ENCODE assay signal across 2 cellular contexts in the genomic region with DNA sequence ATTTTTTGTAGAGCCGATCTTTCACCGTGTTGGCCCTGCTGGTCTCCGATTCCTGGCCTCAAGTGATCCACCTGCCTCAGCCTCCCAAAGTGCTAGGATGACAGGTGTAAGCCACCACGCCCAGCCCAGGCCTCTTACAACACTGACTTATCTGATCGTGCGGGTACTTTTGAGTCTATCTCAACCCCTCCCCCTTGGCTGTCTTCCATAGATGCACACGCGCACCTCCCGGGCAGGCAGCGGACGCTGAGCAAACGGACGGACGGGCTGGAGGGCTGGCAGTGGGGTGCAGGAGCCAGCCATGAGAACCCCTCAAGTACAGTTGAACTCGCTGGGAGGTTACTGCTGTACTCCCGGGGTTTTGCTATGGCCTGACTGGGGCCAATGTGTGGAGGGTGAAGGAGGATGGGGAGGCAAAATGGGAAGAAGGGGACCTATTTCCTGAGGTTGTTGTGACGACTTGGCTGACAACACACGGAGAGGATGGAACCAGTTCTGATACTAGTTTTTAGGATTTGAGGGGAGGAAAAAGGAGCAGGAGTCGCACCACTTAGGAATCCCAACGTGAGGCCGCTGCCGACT.
A peak's percentile ranks its signal among the peaks of the same experiment; 100 is the strongest.
TF ChIP-seq lines count a peak whose summit lies in the region.

No MANE protein-coding gene starts in this region.

TF ChIP-seq in GM23338, 12 proteins besides CTCF, POLR2A, EP300 and RAD21 (continued from another document and continues in another):
- no peak for TF ChIP-seq ETS1 (IDR thresholded peaks at IDR 0.05)
- no peak for TF ChIP-seq ZNF331 (CRISPR knock-in tag; IDR thresholded peaks at IDR 0.05; ENCODE audit: low read depth)
- no peak for TF ChIP-seq STAT1 (IDR thresholded peaks at IDR 0.05; ENCODE audit: unreplicated experiment)
- no peak for TF ChIP-seq JUNB (IDR thresholded peaks at IDR 0.05; ENCODE audit: unreplicated experiment)
- TF ChIP-seq EZH2phosphoT487 (IDR thresholded peaks at IDR 0.05; ENCODE audit: unreplicated experiment) = no peak
- TF ChIP-seq, protein P1, sequence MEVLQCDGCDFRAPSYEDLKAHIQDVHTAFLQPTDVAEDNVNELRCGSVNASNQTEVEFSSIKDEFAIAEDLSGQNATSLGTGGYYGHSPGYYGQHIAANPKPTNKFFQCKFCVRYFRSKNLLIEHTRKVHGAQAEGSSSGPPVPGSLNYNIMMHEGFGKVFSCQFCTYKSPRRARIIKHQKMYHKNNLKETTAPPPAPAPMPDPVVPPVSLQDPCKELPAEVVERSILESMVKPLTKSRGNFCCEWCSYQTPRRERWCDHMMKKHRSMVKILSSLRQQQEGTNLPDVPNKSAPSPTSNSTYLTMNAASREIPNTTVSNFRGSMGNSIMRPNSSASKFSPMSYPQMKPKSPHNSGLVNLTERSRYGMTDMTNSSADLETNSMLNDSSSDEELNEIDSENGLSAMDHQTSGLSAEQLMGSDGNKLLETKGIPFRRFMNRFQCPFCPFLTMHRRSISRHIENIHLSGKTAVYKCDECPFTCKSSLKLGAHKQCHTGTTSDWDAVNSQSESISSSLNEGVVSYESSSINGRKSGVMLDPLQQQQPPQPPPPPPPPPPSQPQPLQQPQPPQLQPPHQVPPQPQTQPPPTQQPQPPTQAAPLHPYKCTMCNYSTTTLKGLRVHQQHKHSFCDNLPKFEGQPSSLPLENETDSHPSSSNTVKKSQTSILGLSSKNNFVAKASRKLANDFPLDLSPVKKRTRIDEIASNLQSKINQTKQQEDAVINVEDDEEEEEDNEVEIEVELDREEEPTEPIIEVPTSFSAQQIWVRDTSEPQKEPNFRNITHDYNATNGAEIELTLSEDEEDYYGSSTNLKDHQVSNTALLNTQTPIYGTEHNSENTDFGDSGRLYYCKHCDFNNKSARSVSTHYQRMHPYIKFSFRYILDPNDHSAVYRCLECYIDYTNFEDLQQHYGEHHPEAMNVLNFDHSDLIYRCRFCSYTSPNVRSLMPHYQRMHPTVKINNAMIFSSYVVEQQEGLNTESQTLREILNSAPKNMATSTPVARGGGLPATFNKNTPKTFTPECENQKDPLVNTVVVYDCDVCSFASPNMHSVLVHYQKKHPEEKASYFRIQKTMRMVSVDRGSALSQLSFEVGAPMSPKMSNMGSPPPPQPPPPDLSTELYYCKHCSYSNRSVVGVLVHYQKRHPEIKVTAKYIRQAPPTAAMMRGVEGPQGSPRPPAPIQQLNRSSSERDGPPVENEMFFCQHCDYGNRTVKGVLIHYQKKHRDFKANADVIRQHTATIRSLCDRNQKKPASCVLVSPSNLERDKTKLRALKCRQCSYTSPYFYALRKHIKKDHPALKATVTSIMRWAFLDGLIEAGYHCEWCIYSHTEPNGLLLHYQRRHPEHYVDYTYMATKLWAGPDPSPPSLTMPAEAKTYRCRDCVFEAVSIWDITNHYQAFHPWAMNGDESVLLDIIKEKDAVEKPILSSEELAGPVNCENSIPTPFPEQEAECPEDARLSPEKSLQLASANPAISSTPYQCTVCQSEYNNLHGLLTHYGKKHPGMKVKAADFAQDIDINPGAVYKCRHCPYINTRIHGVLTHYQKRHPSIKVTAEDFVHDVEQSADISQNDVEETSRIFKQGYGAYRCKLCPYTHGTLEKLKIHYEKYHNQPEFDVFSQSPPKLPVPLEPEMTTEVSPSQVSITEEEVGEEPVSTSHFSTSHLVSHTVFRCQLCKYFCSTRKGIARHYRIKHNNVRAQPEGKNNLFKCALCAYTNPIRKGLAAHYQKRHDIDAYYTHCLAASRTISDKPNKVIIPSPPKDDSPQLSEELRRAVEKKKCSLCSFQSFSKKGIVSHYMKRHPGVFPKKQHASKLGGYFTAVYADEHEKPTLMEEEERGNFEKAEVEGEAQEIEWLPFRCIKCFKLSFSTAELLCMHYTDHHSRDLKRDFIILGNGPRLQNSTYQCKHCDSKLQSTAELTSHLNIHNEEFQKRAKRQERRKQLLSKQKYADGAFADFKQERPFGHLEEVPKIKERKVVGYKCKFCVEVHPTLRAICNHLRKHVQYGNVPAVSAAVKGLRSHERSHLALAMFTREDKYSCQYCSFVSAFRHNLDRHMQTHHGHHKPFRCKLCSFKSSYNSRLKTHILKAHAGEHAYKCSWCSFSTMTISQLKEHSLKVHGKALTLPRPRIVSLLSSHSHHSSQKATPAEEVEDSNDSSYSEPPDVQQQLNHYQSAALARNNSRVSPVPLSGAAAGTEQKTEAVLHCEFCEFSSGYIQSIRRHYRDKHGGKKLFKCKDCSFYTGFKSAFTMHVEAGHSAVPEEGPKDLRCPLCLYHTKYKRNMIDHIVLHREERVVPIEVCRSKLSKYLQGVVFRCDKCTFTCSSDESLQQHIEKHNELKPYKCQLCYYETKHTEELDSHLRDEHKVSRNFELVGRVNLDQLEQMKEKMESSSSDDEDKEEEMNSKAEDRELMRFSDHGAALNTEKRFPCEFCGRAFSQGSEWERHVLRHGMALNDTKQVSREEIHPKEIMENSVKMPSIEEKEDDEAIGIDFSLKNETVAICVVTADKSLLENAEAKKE (CRISPR knock-in tag; IDR thresholded peaks at IDR 0.05) = no peak
- no peak for TF ChIP-seq CREB1 (CRISPR knock-in tag; IDR thresholded peaks at IDR 0.05; ENCODE audit: low read depth)
- TF ChIP-seq ZNF114 (CRISPR knock-in tag; IDR thresholded peaks at IDR 0.05) = no peak
- TF ChIP-seq EZH2 (IDR thresholded peaks at IDR 0.05; ENCODE audit: low read depth, unreplicated experiment) = no peak

TF ChIP-seq in HepG2, 621 proteins besides CTCF, POLR2A, EP300 and RAD21 (continued from another document and continues in another):
- TF ChIP-seq ZBTB40 (IDR thresholded peaks at IDR 0.05) (no peak), ZBTB40 (CRISPR knock-in tag; IDR thresholded peaks at IDR 0.05) (no peak), THRA (CRISPR knock-in tag; IDR thresholded peaks at IDR 0.05; ENCODE audit: borderline replicate concordance) (no peak), MED1 (CRISPR knock-in tag; IDR thresholded peaks at IDR 0.05) (no peak), KDM3A (CRISPR knock-in tag; IDR thresholded peaks at IDR 0.05; ENCODE audit: low read depth) (0 out of 2 replicates have a peak, but pooled peaks have one; percentile 15), ZNF713 (CRISPR knock-in tag; IDR thresholded peaks at IDR 0.05) (0 out of 2 replicates have a peak, but pooled peaks have one; percentile 8), TBP (CRISPR knock-in tag; IDR thresholded peaks at IDR 0.05) (no peak)
- TF ChIP-seq, protein P2, sequence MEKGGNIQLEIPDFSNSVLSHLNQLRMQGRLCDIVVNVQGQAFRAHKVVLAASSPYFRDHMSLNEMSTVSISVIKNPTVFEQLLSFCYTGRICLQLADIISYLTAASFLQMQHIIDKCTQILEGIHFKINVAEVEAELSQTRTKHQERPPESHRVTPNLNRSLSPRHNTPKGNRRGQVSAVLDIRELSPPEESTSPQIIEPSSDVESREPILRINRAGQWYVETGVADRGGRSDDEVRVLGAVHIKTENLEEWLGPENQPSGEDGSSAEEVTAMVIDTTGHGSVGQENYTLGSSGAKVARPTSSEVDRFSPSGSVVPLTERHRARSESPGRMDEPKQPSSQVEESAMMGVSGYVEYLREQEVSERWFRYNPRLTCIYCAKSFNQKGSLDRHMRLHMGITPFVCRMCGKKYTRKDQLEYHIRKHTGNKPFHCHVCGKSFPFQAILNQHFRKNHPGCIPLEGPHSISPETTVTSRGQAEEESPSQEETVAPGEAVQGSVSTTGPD (CRISPR knock-in tag; IDR thresholded peaks at IDR 0.05) = no peak
